ENCODE assay signal across 18 cellular contexts in genomic region chr17:50274945-50275221, GRCh38. TPM values are rescaled to one million over a fixed set of nuclear protein-coding genes. Genes with fewer than 3 reads are reported as not detected.
DNase-seq lines count a peak whose midpoint lies in the region; ATAC-seq and TF ChIP-seq lines count a peak whose summit lies in the region.
"Had no signal": no experiment of that assay in that cellular context is flagged by ENCODE, and none has a peak within 500 bp of the region (broad histone marks: within the 10 kb centered on the region; RNA-seq: fewer than 3 reads in every experiment).

No MANE protein-coding gene starts in this region.

- intact Hi-C loops in activated CD4-positive, alpha-beta T cell treated with anti-CD3 and anti-CD28 coated beads for 36 hours (cut with DNase I, micrococcal nuclease): no loop called here
- intact Hi-C loops in ascending aorta (cut with DNase I) (no loop called here), left lung (cut with DNase I) (loop anchor here (5.0 kb wide), 1 partner anchor 73 kb away; the partner anchor contains the start of gene COL1A1 (in 2 of the 2)), transverse colon (cut with DNase I; ENCODE audit: low total_unique reads) (no loop called here)

- CTCF ChIA-PET in activated CD4-positive, alpha-beta T cell treated with anti-CD3 and anti-CD28 coated beads for 36 hours (lab: Charles Lee): interaction anchor here (0.7 to 6.1 kb wide), 14 partner anchors 9 to 177 kb away, joined by 3 to 50 read pairs (median 4); partner anchors contain the start of gene COL1A1

- no peaks in the 10 kb centered on the region for H3K9me3 Mint-ChIP-seq in activated CD4-positive, alpha-beta T cell treated with anti-CD3 and anti-CD28 coated beads for 36 hours (ENCODE audit: low read depth)

- H3K4me1 ChIP-seq in ascending aorta (peaks cover 0 to 16% of the 10 kb centered on the region in 2 donors), left lung (peaks cover 9 to 52% of the 10 kb centered on the region in 2 donors), transverse colon (peaks cover 6 to 54% (median 38%) of the 10 kb centered on the region in 4 donors), gastroesophageal sphincter (peaks cover 0 to 39% (median 8%) of the 10 kb centered on the region in 3 donors)
- H3K4me1 ChIP-seq: breast epithelium, psoas muscle had no signal

- no peak for ATAC-seq in activated CD4-positive, alpha-beta T cell treated with anti-CD3 and anti-CD28 coated beads for 36 hours
- ATAC-seq in left lung (no peak), gastroesophageal sphincter (no peak), GM18867 (IDR thresholded peaks at IDR 0.05; ENCODE audit: unreplicated experiment) (no peak)
- ATAC-seq: psoas muscle had no signal

- peak; percentile 3 for DNase-seq in activated CD4-positive, alpha-beta T cell treated with anti-CD3 and anti-CD28 coated beads for 36 hours
- no peak for DNase-seq in activated CD4-positive, alpha-beta T cell treated with anti-CD3 and anti-CD28 coated beads for 48 hours
- DNase-seq in ascending aorta (ENCODE audit: low spot score in 2 of 2) (no peak), left lung (no peak), transverse colon (peak; percentile 2), foreskin fibroblast (no peak)
- DNase-seq: activated naive CD4-positive, alpha-beta T cell; CD4-positive, alpha-beta memory T cell; effector memory CD4-positive, alpha-beta T cell; EL; foreskin melanocyte; stimulated activated CD4-positive, alpha-beta T cell treated with anti-CD3 and anti-CD28 coated beads, Interleukin-1b, Interleukin-23, amount 100 ng/mL, for 48 hours had no signal

- H3K9me3 ChIP-seq in ascending aorta (no peaks in the 10 kb centered on the region), left lung (no peaks in the 10 kb centered on the region), transverse colon (no peaks in the 10 kb centered on the region), gastroesophageal sphincter (no peaks in the 10 kb centered on the region)
- H3K9me3 ChIP-seq: breast epithelium, psoas muscle, tibial artery had no signal

- POLR2A ChIA-PET in activated CD4-positive, alpha-beta T cell treated with anti-CD3 and anti-CD28 coated beads for 36 hours (lab: Charles Lee): no interaction called here

- WGBS in transverse colon (ENCODE audit: low coverage in 1 of 2), 2 donors: 74% methylated on average over 3 of the region's 3 CpGs; no CpG with 5 or more reads in 1 of the 2 donors
- 95% methylated on average over 3 of the region's 3 CpGs; no CpG with 5 or more reads in 1 of the 2 donors for WGBS in gastroesophageal sphincter (ENCODE audit: low coverage in 1 of 2), 2 donors

- H3K4me3 Mint-ChIP-seq in activated CD4-positive, alpha-beta T cell treated with anti-CD3 and anti-CD28 coated beads for 36 hours: no peak overlapping the region

- no peak for TF ChIP-seq POLR2A in transverse colon (IDR thresholded peaks at IDR 0.05)
- TF ChIP-seq POLR2A in gastroesophageal sphincter (IDR thresholded peaks at IDR 0.05): no peak

- H3K27me3 ChIP-seq in ascending aorta (no peaks in the 10 kb centered on the region), left lung (peaks cover 0 to 40% of the 10 kb centered on the region in 2 donors), transverse colon (peaks cover 11% of the 10 kb centered on the region), gastroesophageal sphincter (peaks cover 21% of the 10 kb centered on the region)
- H3K27me3 ChIP-seq: breast epithelium had no signal

- no peaks in the 10 kb centered on the region for H3K36me3 Mint-ChIP-seq in activated CD4-positive, alpha-beta T cell treated with anti-CD3 and anti-CD28 coated beads for 36 hours (ENCODE audit: low read depth)
- H3K36me3 Mint-ChIP-seq: CD4-positive, alpha-beta memory T cell had no signal

- H3K27ac ChIP-seq in ascending aorta: peak overlapping the region; percentile 31 to 32
- peak overlapping the region in 1 of 2 donors; percentile 73 for H3K27ac ChIP-seq in left lung
- H3K27ac ChIP-seq in transverse colon: peak overlapping the region in 1 of 4 donors; percentile 78
- H3K27ac ChIP-seq in gastroesophageal sphincter: no peak overlapping the region
- H3K27ac ChIP-seq: breast epithelium, psoas muscle, SK-N-MC, tibial artery had no signal

- peaks cover 47% of the 10 kb centered on the region for H3K27me3 Mint-ChIP-seq in activated CD4-positive, alpha-beta T cell treated with anti-CD3 and anti-CD28 coated beads for 36 hours

- H3K4me1 Mint-ChIP-seq in activated CD4-positive, alpha-beta T cell treated with anti-CD3 and anti-CD28 coated beads for 36 hours: peaks cover 5% of the 10 kb centered on the region

- in situ Hi-C loops in transverse colon (cut with MboI; ENCODE audit: low pct_ligation_motif_present in 1 of 4, low pct_unique_long_range_greater_than_20kb in 1 of 4, low sequenced_read_pairs in 3 of 4): loop anchor here in 1 of 4 donors (10.0 kb wide), 1 partner anchor 70 kb away; the partner anchor contains the start of gene COL1A1

- no peak for TF ChIP-seq EP300 in transverse colon (IDR thresholded peaks at IDR 0.05; ENCODE audit: low read depth)
- TF ChIP-seq EP300 in gastroesophageal sphincter (IDR thresholded peaks at IDR 0.05): no peak

- no peak overlapping the region for H3K27ac Mint-ChIP-seq in activated CD4-positive, alpha-beta T cell treated with anti-CD3 and anti-CD28 coated beads for 36 hours

- TF ChIP-seq CTCF in ascending aorta (IDR thresholded peaks at IDR 0.05) (no peak), left lung (IDR thresholded peaks at IDR 0.05) (no peak), transverse colon (IDR thresholded peaks at IDR 0.05) (no peak), foreskin fibroblast (IDR thresholded peaks at IDR 0.05; ENCODE audit: low read depth, low read length) (no peak), gastroesophageal sphincter (IDR thresholded peaks at IDR 0.05) (no peak)

- H3K36me3 ChIP-seq in ascending aorta (no peaks in the 10 kb centered on the region), left lung (peaks cover 0 to 9% of the 10 kb centered on the region in 2 donors), transverse colon (no peaks in the 10 kb centered on the region), gastroesophageal sphincter (no peaks in the 10 kb centered on the region)
- H3K36me3 ChIP-seq: breast epithelium, tibial artery had no signal

- H3K4me3 ChIP-seq in ascending aorta: no peak overlapping the region
- H3K4me3 ChIP-seq in left lung: peak overlapping the region; percentile 19 to 60
- H3K4me3 ChIP-seq in transverse colon: peak overlapping the region in 2 of 4 donors; percentile 31 to 33
- H3K4me3 ChIP-seq in foreskin fibroblast (ENCODE audit: low read depth in 1 of 2, low read length in 2 of 2): no peak overlapping the region
- no peak overlapping the region for H3K4me3 ChIP-seq in gastroesophageal sphincter
- H3K4me3 ChIP-seq: breast epithelium, psoas muscle, tibial artery had no signal

RNA-seq across cellular contexts. Expression of gene TMEM92, which starts 0.6 kb away (rescaled TPM):
- under 1 TPM; 0.23 TPM for total RNA-seq in activated CD4-positive, alpha-beta T cell treated with anti-CD3 and anti-CD28 coated beads for 36 hours
- not detected for total RNA-seq in ascending aorta
- 10 to 100 TPM in 1 of 2 donors, 1 to 10 TPM in 1; 4.4 to 10.7 TPM for total RNA-seq in left lung
- 1 to 10 TPM in 2 of 4 donors, not detected in 2; 1.9 to 3.7 TPM for total RNA-seq in transverse colon
- under 1 TPM in 1 of 4 donors, not detected in 3; 0.16 TPM for total RNA-seq in gastroesophageal sphincter
- total RNA-seq: CD4-positive, alpha-beta memory T cell; psoas muscle had no signal

Comparison
In these comparisons a context has a peak if more than half of its experiments do, and no peak if none do; other contexts are left out.
1. DNase-seq: peak in activated CD4-positive, alpha-beta T cell treated with anti-CD3 and anti-CD28 coated beads for 36 hours (single experiment) and transverse colon (single experiment); none in activated CD4-positive, alpha-beta T cell treated with anti-CD3 and anti-CD28 coated beads for 48 hours (single experiment), ascending aorta (0 of 2), left lung (0 of 2) and foreskin fibroblast (0 of 2).
2. H3K27ac ChIP-seq: peak in ascending aorta (2 of 2); none in gastroesophageal sphincter (0 of 4).
3. H3K4me3 ChIP-seq: peak in left lung (2 of 2); none in ascending aorta (0 of 2), foreskin fibroblast (0 of 2) and gastroesophageal sphincter (0 of 2).
4. intact Hi-C loops: an anchor here in left lung (5.0 kb wide); none called in activated CD4-positive, alpha-beta T cell treated with anti-CD3 and anti-CD28 coated beads for 36 hours, ascending aorta and transverse colon.